ENCODE assay signal across 18 cellular contexts in genomic region chr15:27479232-27480140, GRCh38.
DNase-seq lines count a peak whose midpoint lies in the region; ATAC-seq and TF ChIP-seq lines count a peak whose summit lies in the region.
"Had no signal": no experiment of that assay in that cellular context is flagged by ENCODE, and none has a peak within 500 bp of the region (broad histone marks: within the 10 kb centered on the region; RNA-seq: fewer than 3 reads in every experiment).

No MANE protein-coding gene starts in this region.

- H3K27me3 Mint-ChIP-seq in chondrocyte (ENCODE audit: low read depth): no peaks in the 10 kb centered on the region

- intact Hi-C loops in lower lobe of right lung (cut with DNase I): no loop called here

- POLR2A ChIA-PET in RWPE1 (lab: Yijun Ruan, JAX; ENCODE audit: low non-redundant PET): no interaction called here

- H3K27me3 ChIP-seq in H7 (ENCODE audit: control insufficient read depth, insufficient read depth, low read length): no peaks in the 10 kb centered on the region
- H3K27me3 ChIP-seq in lower lobe of right lung (ENCODE audit: low read depth): no peaks in the 10 kb centered on the region
- H3K27me3 ChIP-seq: adrenal gland had no signal

- no peaks in the 10 kb centered on the region for H3K4me1 Mint-ChIP-seq in chondrocyte (ENCODE audit: low read depth)

- H3K9me3 Mint-ChIP-seq in chondrocyte (ENCODE audit: low read depth): no peaks in the 10 kb centered on the region

- no peak for ATAC-seq in lower lobe of right lung
- ATAC-seq: activated T-cell treated with anti-CD3 and anti-CD28 coated beads, Interleukin-2, amount 50 U/mL, for 4 hours; GM12878; left colon; Panc1 had no signal

- no peak overlapping the region for H3K27ac ChIP-seq in RWPE1
- H3K27ac ChIP-seq in lower lobe of right lung: no peak overlapping the region
- H3K27ac ChIP-seq: adrenal gland had no signal

- peak; percentile 57 for DNase-seq in DMS53 (lab: John Stamatoyannopoulos, UW)
- peak; percentile 10 for DNase-seq in NCI-H187 treated with DMSO at 0.1 percent for 48 hours (lab: John Stamatoyannopoulos, UW)
- peak; percentile 14 for DNase-seq in RWPE1 (ENCODE audit: low spot score)
- peak; percentile 79 for DNase-seq in kidney tubule cell (ENCODE audit: low spot score)
- DNase-seq in H7: no peak
- no peak for DNase-seq in lower lobe of right lung
- no peak for DNase-seq in NCI-H1436 (lab: John Stamatoyannopoulos, UW)
- DNase-seq in chondrocyte (ENCODE audit: low spot score): no peak
- DNase-seq: activated T-cell treated with anti-CD3 and anti-CD28 coated beads, Interleukin-2, amount 50 U/mL, for 4 hours; adrenal gland; Kasumi-1; left colon; NCI-H524 treated with DMSO at 0.1 percent for 48 hours; posterior cingulate gyrus; stimulated activated CD4-positive, alpha-beta T cell treated with anti-CD3 and anti-CD28 coated beads, Interleukin-12 subunit alpha, Interleukin-12 subunit beta, amount 100 ng/mL, for 4 hours; T-helper 2 cell had no signal

- CTCF ChIA-PET in RWPE1 (lab: Yijun Ruan, JAX): interaction anchor here (0.9 kb wide), 1 partner anchor 14 kb away, joined by 4 read pairs; no protein-coding TSS in a partner anchor

- no peaks in the 10 kb centered on the region for H3K36me3 ChIP-seq in H7 (replicated peaks; ENCODE audit: control insufficient read depth, insufficient read depth, low read length)
- H3K36me3 ChIP-seq in lower lobe of right lung: no peaks in the 10 kb centered on the region
- H3K36me3 ChIP-seq: adrenal gland had no signal

- H3K36me3 Mint-ChIP-seq in chondrocyte (ENCODE audit: low read depth): no peaks in the 10 kb centered on the region

- no peaks in the 10 kb centered on the region for H3K4me1 ChIP-seq in lower lobe of right lung
- H3K4me1 ChIP-seq: adrenal gland had no signal

- H3K4me3 Mint-ChIP-seq in chondrocyte (ENCODE audit: unreplicated experiment): no peak overlapping the region
- H3K4me3 Mint-ChIP-seq: activated T-cell treated with anti-CD3 and anti-CD28 coated beads, Interleukin-2, amount 50 U/mL, for 4 hours had no signal

- H3K9me3 ChIP-seq in lower lobe of right lung: no peaks in the 10 kb centered on the region
- H3K9me3 ChIP-seq: adrenal gland had no signal

- TF ChIP-seq CTCF in RWPE1 (conservative IDR thresholded peaks at IDR 0.05; ENCODE audit: low read depth) (no peak), lower lobe of right lung (IDR thresholded peaks at IDR 0.05) (no peak), chondrocyte (IDR thresholded peaks at IDR 0.05) (no peak)

- H3K4me3 ChIP-seq in H7 (ENCODE audit: insufficient read depth, low read depth, low read length) (no peak overlapping the region), lower lobe of right lung (no peak overlapping the region)
- H3K4me3 ChIP-seq: adrenal gland, GM12878 had no signal

- no peak overlapping the region for H3K27ac Mint-ChIP-seq in chondrocyte (ENCODE audit: unreplicated experiment)

Comparison
In these comparisons a context has a peak if more than half of its experiments do, and no peak if none do; other contexts are left out.
1. DNase-seq: peak in DMS53 (single experiment), NCI-H187 treated with DMSO at 0.1 percent for 48 hours (single experiment), RWPE1 (single experiment) and kidney tubule cell (single experiment); none in H7 (single experiment), lower lobe of right lung (single experiment), NCI-H1436 (single experiment) and chondrocyte (single experiment).